29 cellular contexts compared by ENCODE assay signal in genomic region chr5:14762568-14763216, GRCh38.
DNase-seq lines count a peak whose midpoint lies in the region; ATAC-seq and TF ChIP-seq lines count a peak whose summit lies in the region.
"Had no signal": no experiment of that assay in that cellular context is flagged by ENCODE, and none has a peak within 500 bp of the region (broad histone marks: within the 10 kb centered on the region; RNA-seq: fewer than 3 reads in every experiment).

No MANE protein-coding gene starts in this region.

- H4K5ac ChIP-seq in H9 (ENCODE audit: insufficient read length, low read depth, low read length), result no peak overlapping the region

- no CpG with 5 or more reads among the region's 4 CpGs for WGBS in H9 (ENCODE audit: extremely low coverage, insufficient read length, low lambda C conversion rate)

- DNase-seq in GM12865 (ENCODE audit: low read depth), result peak; percentile 27
- DNase-seq in NCI-H1048 (lab: John Stamatoyannopoulos, UW), result peak; percentile 33
- DNase-seq in naive B cell, result no peak
- no peak for DNase-seq in H9
- no peak for DNase-seq in upper lobe of right lung
- DNase-seq in anterior cingulate cortex (lab: John Stamatoyannopoulos, UW), result no peak
- DNase-seq: ACHN; activated CD4-positive, alpha-beta T cell treated with anti-CD3 and anti-CD28 coated beads, Interleukin-2, amount 10 ng/mL, durations not matched to agents 24 days and 14 days; activated naive CD4-positive, alpha-beta T cell treated with anti-CD3 and anti-CD28 coated beads, Interleukin-2, amount 10 ng/mL, durations not matched to agents 7 days and 5 days; amniotic stem cell; C1 segment of cervical spinal cord; effector memory CD8-positive, alpha-beta T cell; foreskin keratinocyte; H7; left colon; MG63; naive thymus-derived CD8-positive, alpha-beta T cell; NCI-H1436; NCI-H2107; NCI-H524; occipital lobe; stimulated activated CD4-positive, alpha-beta T cell treated with anti-CD3 and anti-CD28 coated beads, Interleukin-2, amount 100 ng/mL, for 24 hours had no signal

- H3K36me3 ChIP-seq in upper lobe of right lung, result no peaks in the 10 kb centered on the region
- H3K36me3 ChIP-seq: MG63 had no signal

- H3K27me3 Mint-ChIP-seq in naive B cell (no peaks in the 10 kb centered on the region), H9 (ENCODE audit: low read depth) (no peaks in the 10 kb centered on the region)
- H3K27me3 Mint-ChIP-seq: activated CD4-positive, alpha-beta T cell treated with anti-CD3 and anti-CD28 coated beads, Interleukin-2, amount 10 ng/mL, durations not matched to agents 24 days and 14 days; activated naive CD4-positive, alpha-beta T cell treated with anti-CD3 and anti-CD28 coated beads, Interleukin-2, amount 10 ng/mL, durations not matched to agents 7 days and 5 days; effector memory CD8-positive, alpha-beta T cell; naive thymus-derived CD8-positive, alpha-beta T cell had no signal

- H4K8ac ChIP-seq in H9 (replicated peaks; ENCODE audit: insufficient read length, low read depth, low read length), result no peak overlapping the region

- no peak overlapping the region for H3K23ac ChIP-seq in H9 (ENCODE audit: insufficient read length, low read depth, low read length)

- H3K56ac ChIP-seq in H9 (ENCODE audit: insufficient read length, low read depth, low read length), result no peak overlapping the region

- no peak overlapping the region for H3K18ac ChIP-seq in H9 (ENCODE audit: insufficient read length, low read depth, low read length)

- no peak overlapping the region for H3K4ac ChIP-seq in H9 (ENCODE audit: low read depth, low read length)

- H3K4me1 Mint-ChIP-seq in naive B cell, result peaks cover 14 to 24% (median 19%) of the 10 kb centered on the region in 3 donors
- H3K4me1 Mint-ChIP-seq in H9, result no peaks in the 10 kb centered on the region

- H3K9me3 Mint-ChIP-seq in naive B cell (no peaks in the 10 kb centered on the region), H9 (no peaks in the 10 kb centered on the region)
- H3K9me3 Mint-ChIP-seq: activated CD4-positive, alpha-beta T cell treated with anti-CD3 and anti-CD28 coated beads, Interleukin-2, amount 10 ng/mL, durations not matched to agents 24 days and 14 days; activated naive CD4-positive, alpha-beta T cell treated with anti-CD3 and anti-CD28 coated beads, Interleukin-2, amount 10 ng/mL, durations not matched to agents 7 days and 5 days; activated T-helper 1 cell treated with anti-CD3 and anti-CD28 coated beads, Interleukin-12 subunit alpha, Interleukin-12 subunit beta, Interleukin-2, Interleukin-4 antibody, amounts not matched to agents 30 ng/mL and 10 ng/mL and 1 ng/mL, durations not matched to agents 14 hours and 24 hours and 36 hours; effector memory CD8-positive, alpha-beta T cell; naive thymus-derived CD8-positive, alpha-beta T cell had no signal

- no peak overlapping the region for H3K27ac ChIP-seq in H9 (ENCODE audit: insufficient read length, low read depth, low read length)
- no peak overlapping the region for H3K27ac ChIP-seq in upper lobe of right lung
- H3K27ac ChIP-seq: foreskin keratinocyte, hepatocyte, skin epidermis, suprapubic skin had no signal

- H3K4me3 ChIP-seq in GM12865 (ENCODE audit: low read depth, low read length) (no peak overlapping the region), upper lobe of right lung (no peak overlapping the region)
- H3K4me3 ChIP-seq: hepatocyte, MG63, skin epidermis, suprapubic skin had no signal

- intact Hi-C loops in upper lobe of right lung (cut with DNase I), result no loop called here

- no peak overlapping the region for H4K91ac ChIP-seq in H9 (ENCODE audit: insufficient read length, low read depth, low read length)

- H3K27me3 ChIP-seq in H9 (ENCODE audit: insufficient read depth, low read length) (no peaks in the 10 kb centered on the region), upper lobe of right lung (no peaks in the 10 kb centered on the region)
- H3K27me3 ChIP-seq: foreskin keratinocyte, hepatocyte, MG63, suprapubic skin had no signal

- no peak overlapping the region for H2AK5ac ChIP-seq in H9 (ENCODE audit: insufficient read length, low read length)

- no peak overlapping the region for H3K14ac ChIP-seq in H9 (ENCODE audit: insufficient read depth, low read length)

- H3K4me1 ChIP-seq in H9 (ENCODE audit: insufficient read depth, low read length) (no peaks in the 10 kb centered on the region), upper lobe of right lung (no peaks in the 10 kb centered on the region)
- H3K4me1 ChIP-seq: foreskin keratinocyte had no signal

- TF ChIP-seq CTCF in GM12865 (IDR thresholded peaks at IDR 0.05; ENCODE audit: insufficient read depth, low read depth, low read length, missing control alignments) (no peak), H9 (conservative IDR thresholded peaks at IDR 0.05) (no peak), upper lobe of right lung (IDR thresholded peaks at IDR 0.05) (no peak)

- H3K9me3 ChIP-seq in H9 (ENCODE audit: control insufficient read depth, low read depth, low read length) (no peaks in the 10 kb centered on the region), upper lobe of right lung (no peaks in the 10 kb centered on the region)
- H3K9me3 ChIP-seq: MG63, suprapubic skin had no signal

- H2BK12ac ChIP-seq in H9 (ENCODE audit: insufficient read length, low read depth, low read length), result no peak overlapping the region

- H2BK5ac ChIP-seq in H9 (ENCODE audit: insufficient read length, low read length), result no peak overlapping the region

- H3K4me3 Mint-ChIP-seq in naive B cell, result peak overlapping the region in 2 of 8 donors; percentile 18 to 72
- no peak overlapping the region for H3K4me3 Mint-ChIP-seq in H9
- H3K4me3 Mint-ChIP-seq: activated CD4-positive, alpha-beta T cell treated with anti-CD3 and anti-CD28 coated beads, Interleukin-2, amount 10 ng/mL, durations not matched to agents 24 days and 14 days; activated naive CD4-positive, alpha-beta T cell treated with anti-CD3 and anti-CD28 coated beads, Interleukin-2, amount 10 ng/mL, durations not matched to agents 7 days and 5 days; activated T-helper 1 cell treated with anti-CD3 and anti-CD28 coated beads, Interleukin-12 subunit alpha, Interleukin-12 subunit beta, Interleukin-2, Interleukin-4 antibody, amounts not matched to agents 30 ng/mL and 10 ng/mL and 1 ng/mL, durations not matched to agents 14 hours and 24 hours and 36 hours; effector memory CD8-positive, alpha-beta T cell; naive thymus-derived CD8-positive, alpha-beta T cell had no signal

- H3K4me2 ChIP-seq in H9 (ENCODE audit: insufficient read depth, insufficient read length, low read length), result no peak overlapping the region
- H3K4me2 ChIP-seq: hepatocyte had no signal

- H2BK20ac ChIP-seq in H9 (ENCODE audit: low read depth, low read length, poor library complexity, severe bottlenecking), result no peak overlapping the region

- H2BK120ac ChIP-seq in H9 (ENCODE audit: low read depth, low read length, poor library complexity, severe bottlenecking), result no peak overlapping the region

- no peak overlapping the region for H2BK15ac ChIP-seq in H9 (ENCODE audit: low read depth, low read length)

- ATAC-seq in HG02623 (IDR thresholded peaks at IDR 0.05; ENCODE audit: unreplicated experiment) (peak; percentile 69), naive B cell (ENCODE audit: low read depth in 2 of 2) (peak; percentile 21 to 37), upper lobe of right lung (no peak)
- ATAC-seq: effector memory CD8-positive, alpha-beta T cell; esophagus mucosa; foreskin keratinocyte; left colon; naive thymus-derived CD8-positive, alpha-beta T cell; SK-N-SH treated with all-trans-retinoic acid at 6 μM for 48 hours had no signal

- no peaks in the 10 kb centered on the region for H3K23me2 ChIP-seq in H9 (ENCODE audit: insufficient read length, low read depth, low read length, poor library complexity, severe bottlenecking)

- no peaks in the 10 kb centered on the region for H3K79me1 ChIP-seq in H9 (ENCODE audit: insufficient read depth, low read depth, low read length, poor library complexity, severe bottlenecking)

- no peaks in the 10 kb centered on the region for H4K20me1 ChIP-seq in H9 (ENCODE audit: control insufficient read depth, insufficient read depth, insufficient read length)

- no peaks in the 10 kb centered on the region for H3K79me2 ChIP-seq in H9 (ENCODE audit: insufficient read depth, low read length)
- H3K79me2 ChIP-seq: hepatocyte had no signal

- H3K27ac Mint-ChIP-seq in naive B cell (peak overlapping the region in 1 of 6 donors; percentile 43), H9 (no peak overlapping the region)
- H3K27ac Mint-ChIP-seq: activated CD4-positive, alpha-beta T cell treated with anti-CD3 and anti-CD28 coated beads, Interleukin-2, amount 10 ng/mL, durations not matched to agents 24 days and 14 days; activated naive CD4-positive, alpha-beta T cell treated with anti-CD3 and anti-CD28 coated beads, Interleukin-2, amount 10 ng/mL, durations not matched to agents 7 days and 5 days; activated T-helper 1 cell treated with anti-CD3 and anti-CD28 coated beads, Interleukin-12 subunit alpha, Interleukin-12 subunit beta, Interleukin-2, Interleukin-4 antibody, amounts not matched to agents 30 ng/mL and 10 ng/mL and 1 ng/mL, durations not matched to agents 14 hours and 24 hours and 36 hours; effector memory CD8-positive, alpha-beta T cell; naive thymus-derived CD8-positive, alpha-beta T cell had no signal

- no peak overlapping the region for H3K9ac ChIP-seq in H9 (ENCODE audit: extremely low read depth, insufficient read length, low read length)

- H3T11ph ChIP-seq in H9 (ENCODE audit: low read length), result no peak overlapping the region

- H2AFZ ChIP-seq in H9 (ENCODE audit: low read length), result no peak overlapping the region
- H2AFZ ChIP-seq: hepatocyte had no signal

- H3K36me3 Mint-ChIP-seq in naive B cell, result peaks cover 9 to 15% of the 10 kb centered on the region in 2 donors
- H3K36me3 Mint-ChIP-seq in H9 (ENCODE audit: insufficient read depth in 1 of 3, low read depth in 3 of 3), result no peaks in the 10 kb centered on the region

Comparison
In these comparisons a context has a peak if more than half of its experiments do, and no peak if none do; other contexts are left out.
1. DNase-seq: peak in GM12865 (single experiment) and NCI-H1048 (single experiment); none in naive B cell (single experiment), H9 (single experiment), upper lobe of right lung (single experiment) and anterior cingulate cortex (0 of 58).